ENCODE assay signal across 13 cellular contexts in the genomic region with DNA sequence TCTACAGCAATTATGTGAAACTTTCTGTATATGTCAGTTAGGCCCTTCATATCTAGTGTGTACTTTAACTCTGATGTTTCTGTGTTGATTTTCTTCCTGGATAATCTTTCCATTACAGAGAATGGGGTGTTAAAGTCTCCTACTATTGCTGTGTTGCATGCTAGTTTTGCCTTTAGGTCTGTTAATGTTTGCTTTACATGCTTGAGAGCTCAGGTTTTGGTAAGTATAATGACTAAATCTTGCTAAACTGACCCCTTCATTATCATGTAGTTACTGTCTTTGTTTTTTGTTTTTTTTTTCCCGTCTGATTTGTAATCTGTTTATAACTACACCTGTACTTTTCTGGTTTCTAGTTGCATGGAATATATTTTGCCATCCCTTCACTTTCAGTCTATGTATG.
DNase-seq lines count a peak whose midpoint lies in the region; ATAC-seq and TF ChIP-seq lines count a peak whose summit lies in the region.
"Had no signal": no experiment of that assay in that cellular context is flagged by ENCODE, and none has a peak within 500 bp of the region (broad histone marks: within the 10 kb centered on the region; RNA-seq: fewer than 3 reads in every experiment).

No MANE protein-coding gene starts in this region.

- H3K4me3 ChIP-seq in liver (ENCODE audit: low read depth in 1 of 3, low read length in 3 of 3) (peak overlapping the region in 2 of 3 donors; percentile 0 to 15), OCI-LY7 (ENCODE audit: low read depth, low read length, poor library complexity, severe bottlenecking) (no peak overlapping the region)
- H3K4me3 ChIP-seq: right atrium auricular region, SK-N-MC had no signal

- H3K36me3 ChIP-seq in liver (ENCODE audit: control insufficient read depth in 4 of 4, insufficient read depth in 3 of 4, low read depth in 1 of 4, low read length in 3 of 4) (no peaks in the 10 kb centered on the region), OCI-LY7 (ENCODE audit: insufficient read depth, low read length) (no peaks in the 10 kb centered on the region)
- H3K36me3 ChIP-seq: right atrium auricular region had no signal

- CTCF ChIA-PET in OCI-LY7 (lab: Charles Lee; ENCODE audit: unreplicated experiment) = no interaction called here

- H3K9ac ChIP-seq in liver (ENCODE audit: low read depth in 1 of 2, low read length in 2 of 2) = peak overlapping the region in 1 of 2 donors; percentile 36

- DNase-seq in NCI-H2029 treated with DMSO at 0.1 percent for 48 hours (lab: John Stamatoyannopoulos, UW) (no peak), OCI-LY7 (ENCODE audit: low spot score) (no peak), islet precursor cell (no peak), NCI-H774 (lab: John Stamatoyannopoulos, UW) (no peak)
- DNase-seq: activated B cell treated with CpG ODN at 0.5 μM for 24 hours; activated T-cell treated with anti-CD3 and anti-CD28 coated beads, Interleukin-2, amount 50 U/mL, for 4 hours; Karpas-422 had no signal

- no peaks in the 10 kb centered on the region for H4K20me1 ChIP-seq in OCI-LY7 (ENCODE audit: insufficient read depth, low read length)

- H2AFZ ChIP-seq in OCI-LY7 (ENCODE audit: low read length) = no peak overlapping the region

- H3K4me1 ChIP-seq in liver (ENCODE audit: control insufficient read depth in 4 of 4, insufficient read depth in 4 of 4, low read length in 3 of 4) (peaks cover 0 to 30% (median 18%) of the 10 kb centered on the region in 4 donors), OCI-LY7 (ENCODE audit: insufficient read depth, low read length, poor library complexity, severe bottlenecking) (no peaks in the 10 kb centered on the region)

- 32% methylated on average over 1 of the region's 1 CpG for WGBS in liver

- no peaks in the 10 kb centered on the region for H3K79me2 ChIP-seq in OCI-LY7 (ENCODE audit: insufficient read depth, low read depth, low read length)

- POLR2A ChIA-PET in OCI-LY7 (lab: Charles Lee) = no interaction called here

- BruUV-seq in OCI-LY7 (replicated peaks; lab: Mats Ljungman, UMichigan) = no TSS peak

- TF ChIP-seq CTCF in liver (IDR thresholded peaks at IDR 0.05; ENCODE audit: low read depth, low read length, missing input control) (no peak), OCI-LY7 (conservative IDR thresholded peaks at IDR 0.05; ENCODE audit: low read length) (no peak)

- peak overlapping the region in 1 of 2 donors; percentile 71 for H3K27ac ChIP-seq in liver (ENCODE audit: low read depth in 1 of 2, low read length in 2 of 2)
- no peak overlapping the region for H3K27ac ChIP-seq in OCI-LY7 (ENCODE audit: low read depth, low read length, poor library complexity, severe bottlenecking)
- H3K27ac ChIP-seq: right atrium auricular region, SK-N-MC had no signal

- ATAC-seq in GM18867 (IDR thresholded peaks at IDR 0.05; ENCODE audit: unreplicated experiment) (peak; percentile 42), GM21619 (IDR thresholded peaks at IDR 0.05; ENCODE audit: unreplicated experiment) (peak; percentile 63), HG03196 (IDR thresholded peaks at IDR 0.05; ENCODE audit: unreplicated experiment) (peak; percentile 54)
- ATAC-seq: activated T-cell treated with anti-CD3 and anti-CD28 coated beads, Interleukin-2, amount 50 U/mL, for 4 hours had no signal

- H3K27me3 ChIP-seq in liver (ENCODE audit: control insufficient read depth in 4 of 4, insufficient read depth in 4 of 4, low read length in 3 of 4) = no peaks in the 10 kb centered on the region
- H3K27me3 ChIP-seq: right atrium auricular region had no signal

- no peaks in the 10 kb centered on the region for H3K9me3 ChIP-seq in liver (ENCODE audit: control insufficient read depth in 4 of 4, low read length in 3 of 4)
- H3K9me3 ChIP-seq in OCI-LY7 (ENCODE audit: low read length) = no peaks in the 10 kb centered on the region

- H3K4me2 ChIP-seq in OCI-LY7 (ENCODE audit: low read length) = no peak overlapping the region

- TF ChIP-seq RAD21 in liver (IDR thresholded peaks at IDR 0.05) = no peak

- H3K9me2 ChIP-seq in OCI-LY7 (ENCODE audit: insufficient read depth, low read length) = no peaks in the 10 kb centered on the region

- intact Hi-C loops in OCI-LY7 (cut with micrococcal nuclease; ENCODE audit: unreplicated experiment) = no loop called here

TF ChIP-seq in liver, 16 proteins besides CTCF, POLR2A, EP300 and RAD21:
- TF ChIP-seq SP1 (IDR thresholded peaks at IDR 0.05) (no peak), EGR1 (IDR thresholded peaks at IDR 0.05; ENCODE audit: low read depth in 2 of 2) (no peak), JUND (IDR thresholded peaks at IDR 0.05) (no peak), HNF4A (conservative IDR thresholded peaks at IDR 0.05) (peak in 1 of 2 donors; percentile 22), HNF4G (IDR thresholded peaks at IDR 0.05) (no peak), FOXA2 (IDR thresholded peaks at IDR 0.05) (peak; percentile 6)
